ENCODE assay signal across 18 cellular contexts in the genomic region with DNA sequence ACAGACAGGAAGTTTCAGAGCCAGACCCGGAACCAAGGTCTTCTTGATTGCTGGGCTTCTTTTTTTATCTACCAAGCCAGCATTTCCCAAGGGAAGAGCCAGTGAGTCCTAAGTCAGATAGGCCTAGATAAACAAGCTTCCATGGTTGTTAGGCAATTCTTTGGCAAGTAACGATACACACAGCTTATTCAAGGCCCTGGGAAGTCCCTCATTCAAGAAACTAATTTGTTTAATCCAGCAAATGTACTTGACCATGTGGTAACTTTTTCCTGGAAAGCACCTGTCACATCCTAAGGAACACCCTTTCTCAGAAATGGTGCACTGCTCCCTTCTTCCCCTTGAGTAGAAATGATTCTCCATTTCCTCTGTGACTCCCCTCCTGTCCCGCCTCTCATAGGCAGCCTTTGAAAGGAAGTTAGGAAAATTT.
DNase-seq lines count a peak whose midpoint lies in the region; ATAC-seq, FAIRE-seq and TF ChIP-seq lines count a peak whose summit lies in the region.
"Had no signal": no experiment of that assay in that cellular context is flagged by ENCODE, and none has a peak within 500 bp of the region (broad histone marks: within the 10 kb centered on the region; RNA-seq: fewer than 3 reads in every experiment).

No MANE protein-coding gene starts in this region.

- no peak overlapping the region for H3K9ac ChIP-seq in liver (ENCODE audit: low read depth in 1 of 2, low read length in 2 of 2)
- no peak overlapping the region for H3K9ac ChIP-seq in HepG2 (ENCODE audit: insufficient read depth, low read depth, low read length)

- no peak overlapping the region for H3K27ac ChIP-seq in liver (ENCODE audit: low read depth in 1 of 2, low read length in 2 of 2)
- no peak overlapping the region for H3K27ac ChIP-seq in HepG2 (ENCODE audit: extremely low read length, insufficient read depth, low read length)
- H3K27ac ChIP-seq in muscle layer of duodenum (ENCODE audit: low read length), result peak overlapping the region; percentile 17

- H3K27me3 Mint-ChIP-seq in T-helper 17 cell, result no peaks in the 10 kb centered on the region
- H3K27me3 Mint-ChIP-seq: activated CD4-positive, alpha-beta T cell treated with anti-CD3 and anti-CD28 coated beads, Interleukin-2, amount 10 ng/mL, durations not matched to agents 7 days and 5 days; IgD-negative memory B cell had no signal

- no peaks in the 10 kb centered on the region for H3K79me2 ChIP-seq in HepG2 (ENCODE audit: insufficient read depth, low read length)

- no peaks in the 10 kb centered on the region for H4K20me1 ChIP-seq in HepG2 (ENCODE audit: insufficient read depth, low read length)

- no peak overlapping the region for H3K4me2 ChIP-seq in HepG2 (ENCODE audit: low read depth, low read length)

- H2AFZ ChIP-seq in HepG2 (ENCODE audit: low read length), result no peak overlapping the region

- H3K4me1 ChIP-seq in liver (ENCODE audit: control insufficient read depth in 4 of 4, insufficient read depth in 4 of 4, low read length in 3 of 4) (no peaks in the 10 kb centered on the region), HepG2 (ENCODE audit: insufficient read depth, low read length) (no peaks in the 10 kb centered on the region), muscle layer of duodenum (ENCODE audit: control insufficient read depth in 1 of 2, insufficient read depth in 2 of 2, low read length in 2 of 2) (no peaks in the 10 kb centered on the region), BE2C (no peaks in the 10 kb centered on the region)

- no peak overlapping the region for H3K4me3 Mint-ChIP-seq in T-helper 17 cell
- H3K4me3 Mint-ChIP-seq: activated CD4-positive, alpha-beta T cell treated with anti-CD3 and anti-CD28 coated beads, Interleukin-2, amount 10 ng/mL, durations not matched to agents 7 days and 5 days had no signal

- intact Hi-C loops in HepG2 (cut with micrococcal nuclease; ENCODE audit: unreplicated experiment), result no loop called here

- H3K36me3 ChIP-seq in liver (ENCODE audit: control insufficient read depth in 4 of 4, insufficient read depth in 3 of 4, low read depth in 1 of 4, low read length in 3 of 4) (peaks cover 0 to 3% (median 0%) of the 10 kb centered on the region in 4 donors), HepG2 (replicated peaks in 1 of 2; ENCODE audit: control insufficient read depth in 1 of 2, insufficient read depth in 2 of 2, low read length in 2 of 2) (peaks cover 6 to 41% of the 10 kb centered on the region in 2 experiments; a peak in 3 of 5 replicates), muscle layer of duodenum (ENCODE audit: control insufficient read depth in 1 of 2, insufficient read depth in 2 of 2, low read length in 2 of 2) (peaks cover 30 to 65% of the 10 kb centered on the region in 2 donors), BE2C (peaks cover 53% of the 10 kb centered on the region)

- TF ChIP-seq RAD21 in liver (IDR thresholded peaks at IDR 0.05) (no peak), HepG2 (CRISPR knock-in tag; IDR thresholded peaks at IDR 0.05) (no peak)

- ATAC-seq in HepG2 (no peak), T-helper 17 cell (no peak), GM21381 (IDR thresholded peaks at IDR 0.05; ENCODE audit: unreplicated experiment) (no peak), HG03025 (IDR thresholded peaks at IDR 0.05; ENCODE audit: low FRiP score, unreplicated experiment) (no peak)

- CTCF ChIA-PET in HepG2 (lab: Yijun Ruan, JAX; ENCODE audit: low intra/inter-chr PET ratio, low total read pairs), result no interaction called here

- H3K27me3 ChIP-seq in liver (ENCODE audit: control insufficient read depth in 4 of 4, insufficient read depth in 4 of 4, low read length in 3 of 4) (no peaks in the 10 kb centered on the region), HepG2 (ENCODE audit: control insufficient read depth in 1 of 2, insufficient read depth in 2 of 2, low read length in 2 of 2) (no peaks in the 10 kb centered on the region; a peak in 1 of 5 replicates), muscle layer of duodenum (ENCODE audit: low read depth, low read length) (no peaks in the 10 kb centered on the region), BE2C (no peaks in the 10 kb centered on the region)

- in situ Hi-C loops in HepG2 (cut with HindIII; ENCODE audit: extremely low pct_ligation_motif_present, low pct_unique_long_range_greater_than_20kb), result no loop called here

- no peak for FAIRE-seq in HepG2 (lab: Jason Lieb, UNC)

- no peak overlapping the region for H3K27ac Mint-ChIP-seq in T-helper 17 cell
- H3K27ac Mint-ChIP-seq: activated CD4-positive, alpha-beta T cell treated with anti-CD3 and anti-CD28 coated beads, Interleukin-2, amount 10 ng/mL, durations not matched to agents 7 days and 5 days had no signal

- WGBS in liver, result 52% methylated on average over 3 of the region's 3 CpGs
- 100% methylated on average over 3 of the region's 3 CpGs for WGBS in HepG2 (ENCODE audit: low lambda C conversion rate)

- DNase-seq in HepG2 (ENCODE audit: low spot score) (no peak), fibroblast of peridontal ligament (ENCODE audit: extremely low read depth) (peak; percentile 41), T-helper 17 cell (no peak), BE2C (no peak)
- DNase-seq: activated CD4-positive, alpha-beta T cell treated with anti-CD3 and anti-CD28 coated beads, Interleukin-2, amount 10 ng/mL, durations not matched to agents 7 days and 5 days; caudate nucleus; head of caudate nucleus; kidney glomerular epithelial cell; NCI-H1092 treated with DMSO at 0.1 percent for 48 hours; NCI-H2171 treated with DMSO at 0.1 percent for 48 hours; SHP77 treated with DMSO at 0.1 percent for 48 hours; stimulated activated naive CD4-positive, alpha-beta T cell treated with Interleukin-2 at 50 U/mL for 16 hours; T1000 had no signal

- peaks cover 18% of the 10 kb centered on the region for H3K36me3 Mint-ChIP-seq in T-helper 17 cell (ENCODE audit: low read depth)

- TF ChIP-seq POLR2A in HepG2 (IDR thresholded peaks at IDR 0.05; ENCODE audit: insufficient read depth in 1 of 2, low read depth in 2 of 2, low read length in 2 of 2), result no peak

- H3K4me3 ChIP-seq in liver (ENCODE audit: low read depth in 1 of 3, low read length in 3 of 3) (no peak overlapping the region), HepG2 (replicated peaks in 1 of 3; ENCODE audit: insufficient read depth in 1 of 3, low read depth in 2 of 3, low read length in 3 of 3) (no peak overlapping the region), muscle layer of duodenum (ENCODE audit: low read depth in 1 of 2, low read length in 2 of 2) (no peak overlapping the region), BE2C (ENCODE audit: low read depth, low read length) (no peak overlapping the region)

- POLR2A ChIA-PET in HepG2 (lab: Yijun Ruan, JAX), result no interaction called here

- H3K4me1 Mint-ChIP-seq in T-helper 17 cell, result no peaks in the 10 kb centered on the region

- no TSS peak for BruUV-seq in HepG2 (replicated peaks; lab: Mats Ljungman, UMichigan)

- H3K9me3 ChIP-seq in liver (ENCODE audit: control insufficient read depth in 4 of 4, low read length in 3 of 4) (no peaks in the 10 kb centered on the region), HepG2 (ENCODE audit: low read length) (no peaks in the 10 kb centered on the region), muscle layer of duodenum (ENCODE audit: control insufficient read depth in 1 of 2, low read length in 2 of 2) (peaks cover 0 to 3% of the 10 kb centered on the region in 2 donors), T-helper 17 cell (ENCODE audit: control insufficient read depth, low read length, poor library complexity, severe bottlenecking) (no peaks in the 10 kb centered on the region), BE2C (no peaks in the 10 kb centered on the region)

- TF ChIP-seq CTCF in liver (IDR thresholded peaks at IDR 0.05; ENCODE audit: low read depth, low read length, missing input control) (no peak), HepG2 (CRISPR knock-in tag; IDR thresholded peaks at IDR 0.05) (no peak), BE2C (IDR thresholded peaks at IDR 0.05; ENCODE audit: low read depth, low read length) (no peak)

- no peak for TF ChIP-seq EP300 in HepG2 (IDR thresholded peaks at IDR 0.05; ENCODE audit: low read depth in 2 of 2, low read length in 2 of 2)
- no peak for TF ChIP-seq EP300 in HepG2 (CRISPR knock-in tag; IDR thresholded peaks at IDR 0.05; ENCODE audit: borderline replicate concordance)

TF ChIP-seq in HepG2, 621 proteins besides CTCF, POLR2A, EP300 and RAD21:
- TF ChIP-seq SYNCRIP (IDR thresholded peaks at IDR 0.05; ENCODE audit: insufficient read depth, low read depth, low read length), result no peak
- TF ChIP-seq ZNF619 (CRISPR knock-in tag; IDR thresholded peaks at IDR 0.05), result no peak
- TF ChIP-seq, protein P1, sequence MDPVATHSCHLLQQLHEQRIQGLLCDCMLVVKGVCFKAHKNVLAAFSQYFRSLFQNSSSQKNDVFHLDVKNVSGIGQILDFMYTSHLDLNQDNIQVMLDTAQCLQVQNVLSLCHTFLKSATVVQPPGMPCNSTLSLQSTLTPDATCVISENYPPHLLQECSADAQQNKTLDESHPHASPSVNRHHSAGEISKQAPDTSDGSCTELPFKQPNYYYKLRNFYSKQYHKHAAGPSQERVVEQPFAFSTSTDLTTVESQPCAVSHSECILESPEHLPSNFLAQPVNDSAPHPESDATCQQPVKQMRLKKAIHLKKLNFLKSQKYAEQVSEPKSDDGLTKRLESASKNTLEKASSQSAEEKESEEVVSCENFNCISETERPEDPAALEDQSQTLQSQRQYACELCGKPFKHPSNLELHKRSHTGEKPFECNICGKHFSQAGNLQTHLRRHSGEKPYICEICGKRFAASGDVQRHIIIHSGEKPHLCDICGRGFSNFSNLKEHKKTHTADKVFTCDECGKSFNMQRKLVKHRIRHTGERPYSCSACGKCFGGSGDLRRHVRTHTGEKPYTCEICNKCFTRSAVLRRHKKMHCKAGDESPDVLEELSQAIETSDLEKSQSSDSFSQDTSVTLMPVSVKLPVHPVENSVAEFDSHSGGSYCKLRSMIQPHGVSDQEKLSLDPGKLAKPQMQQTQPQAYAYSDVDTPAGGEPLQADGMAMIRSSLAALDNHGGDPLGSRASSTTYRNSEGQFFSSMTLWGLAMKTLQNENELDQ (CRISPR knock-in tag; IDR thresholded peaks at IDR 0.05; ENCODE audit: borderline replicate concordance), result no peak
- TF ChIP-seq ZNF564 (CRISPR knock-in tag; IDR thresholded peaks at IDR 0.05), result no peak
- no peak for TF ChIP-seq ZNF501 (CRISPR knock-in tag; IDR thresholded peaks at IDR 0.05)
